ENCODE assay signal across 1 cellular context in genomic region chr17:44293509-44294226, GRCh38.
TF ChIP-seq lines count a peak whose summit lies in the region.

No MANE protein-coding gene starts in this region.

TF ChIP-seq in K562, 482 proteins besides CTCF, POLR2A, EP300 and RAD21:
- no peak for TF ChIP-seq ZNF589 (CRISPR knock-in tag; IDR thresholded peaks at IDR 0.05; ENCODE audit: low read depth)
- TF ChIP-seq PRDM10 (IDR thresholded peaks at IDR 0.05; ENCODE audit: partially characterized antibody) = peak; percentile 52
- no peak for TF ChIP-seq SIX5 (IDR thresholded peaks at IDR 0.05; ENCODE audit: borderline replicate concordance in 1 of 2, insufficient read depth in 1 of 2, low read depth in 1 of 2, low read length in 2 of 2)
